ENCODE assay signal across 15 cellular contexts in the genomic region with DNA sequence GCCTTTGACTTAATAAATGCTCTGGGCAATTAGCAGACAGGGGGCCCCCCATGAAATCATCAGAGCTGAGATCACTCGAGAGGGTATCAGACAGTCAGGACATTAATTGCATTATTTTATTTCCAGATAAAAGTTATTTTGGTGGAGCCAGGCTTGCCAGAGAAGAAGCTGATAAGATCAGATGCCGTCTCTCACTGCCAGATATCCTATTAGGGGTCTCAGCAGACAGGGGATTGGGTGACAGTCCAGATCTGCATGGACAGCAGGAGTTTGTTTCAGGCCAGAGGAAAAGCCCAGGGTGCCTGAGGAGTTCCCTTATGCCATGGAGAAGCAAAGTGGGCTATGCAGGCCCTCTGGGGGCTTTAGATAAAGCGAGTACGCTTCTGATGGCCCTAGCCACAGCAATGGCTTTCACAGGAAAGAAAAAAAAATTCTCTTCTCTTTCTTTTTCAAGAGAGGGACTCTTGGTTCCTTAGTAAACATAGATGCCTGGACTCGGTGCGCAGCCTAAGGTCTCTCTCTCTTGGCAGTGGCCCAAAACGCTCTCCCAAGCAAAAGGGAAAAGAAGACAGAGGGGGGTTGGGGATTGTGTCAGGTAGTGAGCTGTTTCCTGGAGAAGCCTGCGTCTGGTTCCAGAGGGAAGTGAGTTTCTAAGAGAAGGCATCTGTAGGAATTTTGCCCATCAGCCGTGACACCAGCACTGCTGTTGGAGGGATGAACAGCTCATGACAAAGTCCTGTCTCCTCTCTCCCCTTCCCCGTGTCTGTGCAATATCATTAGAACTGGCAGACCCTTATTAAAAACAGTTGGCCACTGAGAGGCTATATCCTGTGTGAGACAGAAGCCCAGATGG.
DNase-seq lines count a peak whose midpoint lies in the region; ATAC-seq and TF ChIP-seq lines count a peak whose summit lies in the region.
"Had no signal": no experiment of that assay in that cellular context is flagged by ENCODE, and none has a peak within 500 bp of the region (broad histone marks: within the 10 kb centered on the region; RNA-seq: fewer than 3 reads in every experiment).

No MANE protein-coding gene starts in this region.

- H2AK5ac ChIP-seq in mesenchymal stem cell (ENCODE audit: low read length, severe bottlenecking) = no peak overlapping the region

- H2BK5ac ChIP-seq in mesenchymal stem cell (ENCODE audit: low read depth, low read length, poor library complexity, severe bottlenecking) = no peak overlapping the region

- no peaks in the 10 kb centered on the region for H3K36me3 Mint-ChIP-seq in activated T-helper 2 cell treated with anti-CD3 and anti-CD28 coated beads, Interferon-gamma antibody, Interleukin-2, Interleukin-4, amounts not matched to agents 10 μg/mL and 5 μg/mL and 100 μg/mL, durations not matched to agents 14 hours and 24 hours and 36 hours (ENCODE audit: low read depth)
- H3K36me3 Mint-ChIP-seq: IgD-negative memory B cell had no signal

- H3K9ac ChIP-seq in colonic mucosa (ENCODE audit: low read depth in 2 of 2, low read length in 2 of 2) (peak overlapping the region in 1 of 2 donors; percentile 20), mesenchymal stem cell (ENCODE audit: low read length) (peak overlapping the region; percentile 60)

- H3K4me1 Mint-ChIP-seq in activated T-helper 2 cell treated with anti-CD3 and anti-CD28 coated beads, Interferon-gamma antibody, Interleukin-2, Interleukin-4, amounts not matched to agents 10 μg/mL and 5 μg/mL and 100 μg/mL, durations not matched to agents 14 hours and 24 hours and 36 hours (ENCODE audit: low read depth) = no peaks in the 10 kb centered on the region
- H3K4me1 Mint-ChIP-seq: IgD-negative memory B cell had no signal

- H3K36me3 ChIP-seq in heart right ventricle (no peaks in the 10 kb centered on the region), colonic mucosa (no peaks in the 10 kb centered on the region), mesenchymal stem cell (ENCODE audit: control insufficient read depth in 1 of 2, insufficient read depth in 2 of 2, low read depth in 1 of 2, low read length in 2 of 2) (no peaks in the 10 kb centered on the region), urinary bladder (ENCODE audit: insufficient read depth) (no peaks in the 10 kb centered on the region)
- H3K36me3 ChIP-seq: gastrocnemius medialis had no signal

- peak overlapping the region; percentile 85 for H4K91ac ChIP-seq in mesenchymal stem cell (ENCODE audit: low read length)

- H3K14ac ChIP-seq in mesenchymal stem cell (ENCODE audit: low read length in 2 of 2) = peak overlapping the region in 1 of 2 experiments; percentile 83

- no peaks in the 10 kb centered on the region for H3K9me3 Mint-ChIP-seq in activated T-helper 2 cell treated with anti-CD3 and anti-CD28 coated beads, Interferon-gamma antibody, Interleukin-2, Interleukin-4, amounts not matched to agents 10 μg/mL and 5 μg/mL and 100 μg/mL, durations not matched to agents 14 hours and 24 hours and 36 hours
- H3K9me3 Mint-ChIP-seq: neural crest cell had no signal

- peak overlapping the region in 1 of 10 donors; percentile 39 for H3K27ac ChIP-seq in heart right ventricle
- peak overlapping the region; percentile 69 for H3K27ac ChIP-seq in colonic mucosa
- no peak overlapping the region for H3K27ac ChIP-seq in mesenchymal stem cell (ENCODE audit: low read length, poor library complexity, severe bottlenecking)
- peak overlapping the region; percentile 80 for H3K27ac ChIP-seq in urinary bladder (ENCODE audit: low read depth)

- H2BK120ac ChIP-seq in mesenchymal stem cell (ENCODE audit: low read depth, low read length) = peak overlapping the region; percentile 88

- H2AFZ ChIP-seq in mesenchymal stem cell (ENCODE audit: low read depth, low read length) = peak overlapping the region; percentile 18

- peak overlapping the region; percentile 88 to 99 for H3K18ac ChIP-seq in mesenchymal stem cell (ENCODE audit: low read depth in 1 of 2, low read length in 2 of 2)

- TF ChIP-seq CTCF in heart right ventricle (IDR thresholded peaks at IDR 0.05) = no peak
- TF ChIP-seq CTCF in colonic mucosa (IDR thresholded peaks at IDR 0.05) = no peak

- H2BK15ac ChIP-seq in mesenchymal stem cell (ENCODE audit: low read depth, poor library complexity, severe bottlenecking) = peak overlapping the region; percentile 85

- WGBS in heart right ventricle, 2 donors = 18 to 23% methylated on average over 10 of the region's 10 CpGs
- 23% methylated on average over 9 of the region's 10 CpGs for WGBS in mesenchymal stem cell
- 22% methylated on average over 10 of the region's 10 CpGs for WGBS in urinary bladder

- H3K4me3 ChIP-seq in heart right ventricle (peak overlapping the region in 6 of 10 donors; percentile 5 to 28 (median 14)), colonic mucosa (no peak overlapping the region), mesenchymal stem cell (ENCODE audit: insufficient read depth in 1 of 2, low read depth in 1 of 2, low read length in 2 of 2) (peak overlapping the region in 1 of 2 experiments; percentile 50), urinary bladder (ENCODE audit: low read depth, low read length) (no peak overlapping the region)
- H3K4me3 ChIP-seq: gastrocnemius medialis had no signal

- peak overlapping the region in 1 of 2 experiments; percentile 96 for H3K4ac ChIP-seq in mesenchymal stem cell (ENCODE audit: low read depth in 1 of 2, low read length in 2 of 2)

- intact Hi-C loops in heart right ventricle (cut with DNase I) = loop anchor here in 5 of 10 donors (2.0 to 5.0 kb wide), 3 partner anchors 173 to 272 kb away; no protein-coding TSS in a partner anchor
- intact Hi-C loops in left ventricle myocardium superior (cut with micrococcal nuclease) = no loop called here
- intact Hi-C loops in colonic mucosa (cut with DNase I) = no loop called here
- intact Hi-C loops in activated T-helper 2 cell treated with anti-CD3 and anti-CD28 coated beads, Interferon-gamma antibody, Interleukin-2, Interleukin-4, amounts not matched to agents 10 μg/mL and 5 μg/mL and 100 μg/mL, durations not matched to agents 14 hours and 24 hours and 36 hours (cut with micrococcal nuclease) = no loop called here

- no peak overlapping the region for H3K27ac Mint-ChIP-seq in activated T-helper 2 cell treated with anti-CD3 and anti-CD28 coated beads, Interferon-gamma antibody, Interleukin-2, Interleukin-4, amounts not matched to agents 10 μg/mL and 5 μg/mL and 100 μg/mL, durations not matched to agents 14 hours and 24 hours and 36 hours
- H3K27ac Mint-ChIP-seq: IgD-negative memory B cell had no signal

- H3K27me3 Mint-ChIP-seq in activated T-helper 2 cell treated with anti-CD3 and anti-CD28 coated beads, Interferon-gamma antibody, Interleukin-2, Interleukin-4, amounts not matched to agents 10 μg/mL and 5 μg/mL and 100 μg/mL, durations not matched to agents 14 hours and 24 hours and 36 hours (ENCODE audit: low read depth) = peaks cover 28% of the 10 kb centered on the region

- H3K4me1 ChIP-seq in heart right ventricle (peaks cover 0 to 18% (median 16%) of the 10 kb centered on the region in 9 donors), colonic mucosa (no peaks in the 10 kb centered on the region), mesenchymal stem cell (ENCODE audit: control insufficient read depth, insufficient read depth, low read depth, low read length) (peaks cover 2% of the 10 kb centered on the region), urinary bladder (ENCODE audit: insufficient read depth) (peaks cover 3% of the 10 kb centered on the region)
- H3K4me1 ChIP-seq: Caco-2, gastrocnemius medialis had no signal

- ATAC-seq in heart right ventricle (no peak), left ventricle myocardium superior (no peak), HG02678 (IDR thresholded peaks at IDR 0.05; ENCODE audit: unreplicated experiment) (no peak)
- ATAC-seq: gastrocnemius medialis had no signal

- peaks cover 0 to 81% (median 69%) of the 10 kb centered on the region in 7 donors for H3K27me3 ChIP-seq in heart right ventricle
- no peaks in the 10 kb centered on the region for H3K27me3 ChIP-seq in colonic mucosa
- H3K27me3 ChIP-seq in mesenchymal stem cell (ENCODE audit: control insufficient read depth in 1 of 2, insufficient read depth in 1 of 2, low read length in 2 of 2) = peaks cover 22 to 50% of the 10 kb centered on the region in 2 experiments

- peak overlapping the region; percentile 86 for H4K8ac ChIP-seq in mesenchymal stem cell (ENCODE audit: low read length)

- H2BK12ac ChIP-seq in mesenchymal stem cell (ENCODE audit: low read length in 2 of 2) = peak overlapping the region; percentile 82 to 97

- no peak overlapping the region for H3K4me3 Mint-ChIP-seq in activated T-helper 2 cell treated with anti-CD3 and anti-CD28 coated beads, Interferon-gamma antibody, Interleukin-2, Interleukin-4, amounts not matched to agents 10 μg/mL and 5 μg/mL and 100 μg/mL, durations not matched to agents 14 hours and 24 hours and 36 hours (ENCODE audit: low read depth)
- H3K4me3 Mint-ChIP-seq: neural crest cell had no signal

- H3K23ac ChIP-seq in mesenchymal stem cell (ENCODE audit: low read length in 2 of 2) = no peak overlapping the region

- DNase-seq in heart right ventricle = no peak
- no peak for DNase-seq in left ventricle myocardium superior
- DNase-seq in colonic mucosa = no peak
- DNase-seq in mesenchymal stem cell = peak; percentile 60
- DNase-seq in GM19240 (ENCODE audit: insufficient read length, low spot score) = no peak
- no peak for DNase-seq in activated T-helper 2 cell treated with anti-CD3 and anti-CD28 coated beads, Interferon-gamma antibody, Interleukin-2, Interleukin-4, amounts not matched to agents 10 μg/mL and 5 μg/mL and 100 μg/mL, durations not matched to agents 14 hours and 24 hours and 36 hours (ENCODE audit: low spot score)
- DNase-seq: activated naive CD4-positive, alpha-beta T cell treated with anti-CD3 and anti-CD28 coated beads, Interleukin-2, amount 50 U/mL, for 16 hours; gastrocnemius medialis; islet precursor cell; NCI-H510A had no signal

- H3K79me1 ChIP-seq in mesenchymal stem cell (replicated peaks; ENCODE audit: low read length, poor library complexity, severe bottlenecking) = no peaks in the 10 kb centered on the region

- H3K4me2 ChIP-seq in mesenchymal stem cell (ENCODE audit: low read length, poor library complexity, severe bottlenecking) = no peak overlapping the region

- H3K9me3 ChIP-seq in heart right ventricle (no peaks in the 10 kb centered on the region), colonic mucosa (no peaks in the 10 kb centered on the region), mesenchymal stem cell (ENCODE audit: control insufficient read depth, low read length) (no peaks in the 10 kb centered on the region)
- H3K9me3 ChIP-seq: Caco-2, gastrocnemius medialis had no signal

Comparison
In these comparisons a context has a peak if more than half of its experiments do, and no peak if none do; other contexts are left out.
1. H3K4me3 ChIP-seq: peak in heart right ventricle (6 of 10); none in colonic mucosa (single experiment) and urinary bladder (single experiment).